ENCODE assay signal across 34 cellular contexts in genomic region chr2:105272176-105272575, GRCh38. TPM values are rescaled to one million over a fixed set of nuclear protein-coding genes. Genes with fewer than 3 reads are reported as not detected.
"Had no signal": no experiment of that assay in that cellular context is flagged by ENCODE, and none has a peak within 500 bp of the region (broad histone marks: within the 10 kb centered on the region; RNA-seq: fewer than 3 reads in every experiment).

No MANE protein-coding gene starts in this region.

- H3K4me3 ChIP-seq: ascending aorta, cardiac muscle cell, K562, SK-N-MC had no signal

- H3K9me3 ChIP-seq: ascending aorta had no signal

- H3K4me1 ChIP-seq: ascending aorta had no signal

- H3K4me3 Mint-ChIP-seq: activated CD4-positive, alpha-beta memory T cell treated with anti-CD3 and anti-CD28 coated beads, Interleukin-2, amount 10 ng/mL, durations not matched to agents 7 days and 5 days; activated CD8-positive, alpha-beta memory T cell treated with anti-CD3 and anti-CD28 coated beads, Interleukin-2, amount 10 ng/mL, durations not matched to agents 7 days and 5 days; activated naive CD4-positive, alpha-beta T cell treated with anti-CD3 and anti-CD28 coated beads, Interleukin-2, amount 10 ng/mL, durations not matched to agents 7 days and 5 days; activated naive CD8-positive, alpha-beta T cell; activated naive CD8-positive, alpha-beta T cell treated with anti-CD3 and anti-CD28 coated beads, Interleukin-2, amount 50 U/mL, for 24 hours; central memory CD8-positive, alpha-beta T cell had no signal

- ATAC-seq: activated CD8-positive, alpha-beta memory T cell treated with anti-CD3 and anti-CD28 coated beads, Interleukin-2, amount 10 ng/mL, durations not matched to agents 7 days and 5 days; activated naive CD8-positive, alpha-beta T cell treated with anti-CD3 and anti-CD28 coated beads, Interleukin-2, amount 50 U/mL, for 24 hours; K562 had no signal

- H3K27me3 ChIP-seq: ascending aorta, cardiac muscle cell had no signal

- H3K27ac ChIP-seq: ascending aorta, cardiac muscle cell, SK-N-MC, WERI-Rb-1 had no signal

- H3K9me3 Mint-ChIP-seq: activated CD4-positive, alpha-beta memory T cell treated with anti-CD3 and anti-CD28 coated beads, Interleukin-2, amount 10 ng/mL, durations not matched to agents 7 days and 5 days; activated naive CD4-positive, alpha-beta T cell treated with anti-CD3 and anti-CD28 coated beads, Interleukin-2, amount 10 ng/mL, durations not matched to agents 7 days and 5 days; activated naive CD8-positive, alpha-beta T cell treated with anti-CD3 and anti-CD28 coated beads, Interleukin-2, amount 50 U/mL, for 24 hours; central memory CD8-positive, alpha-beta T cell had no signal

- H3K27me3 Mint-ChIP-seq: activated CD4-positive, alpha-beta memory T cell treated with anti-CD3 and anti-CD28 coated beads, Interleukin-2, amount 10 ng/mL, durations not matched to agents 7 days and 5 days; activated CD8-positive, alpha-beta memory T cell treated with anti-CD3 and anti-CD28 coated beads, Interleukin-2, amount 10 ng/mL, durations not matched to agents 7 days and 5 days; activated naive CD4-positive, alpha-beta T cell treated with anti-CD3 and anti-CD28 coated beads, Interleukin-2, amount 10 ng/mL, durations not matched to agents 7 days and 5 days; activated naive CD8-positive, alpha-beta T cell; activated naive CD8-positive, alpha-beta T cell treated with anti-CD3 and anti-CD28 coated beads, Interleukin-2, amount 50 U/mL, for 24 hours; central memory CD8-positive, alpha-beta T cell had no signal

- H3K4me1 Mint-ChIP-seq: activated CD4-positive, alpha-beta memory T cell treated with anti-CD3 and anti-CD28 coated beads, Interleukin-2, amount 10 ng/mL, durations not matched to agents 7 days and 5 days; activated CD8-positive, alpha-beta memory T cell treated with anti-CD3 and anti-CD28 coated beads, Interleukin-2, amount 10 ng/mL, durations not matched to agents 7 days and 5 days; activated naive CD4-positive, alpha-beta T cell treated with anti-CD3 and anti-CD28 coated beads, Interleukin-2, amount 10 ng/mL, durations not matched to agents 7 days and 5 days; activated naive CD8-positive, alpha-beta T cell treated with anti-CD3 and anti-CD28 coated beads, Interleukin-2, amount 50 U/mL, for 24 hours; central memory CD8-positive, alpha-beta T cell had no signal

- DNase-seq: activated CD4-positive, alpha-beta memory T cell treated with anti-CD3 and anti-CD28 coated beads, Interleukin-2, amount 10 ng/mL, durations not matched to agents 7 days and 5 days; activated CD4-positive, alpha-beta T cell treated with anti-CD3 and anti-CD28 coated beads for 1 hour; activated CD4-positive, alpha-beta T cell treated with anti-CD3 and anti-CD28 coated beads for 48 hours; activated CD4-positive, CD25-positive, alpha-beta regulatory T cell; activated CD8-positive, alpha-beta memory T cell treated with anti-CD3 and anti-CD28 coated beads for 24 hours; activated CD8-positive, alpha-beta memory T cell treated with anti-CD3 and anti-CD28 coated beads, Interleukin-2, amount 10 ng/mL, durations not matched to agents 7 days and 5 days; activated CD8-positive, alpha-beta memory T cell treated with anti-CD3 and anti-CD28 coated beads, Interleukin-2, amount 50 U/mL, for 48 hours; activated effector memory CD4-positive, alpha-beta T cell treated with Interleukin-2 at 50 U/mL for 16 hours; activated naive CD4-positive, alpha-beta T cell treated with anti-CD3 and anti-CD28 coated beads, Interleukin-2, amount 10 ng/mL, durations not matched to agents 7 days and 5 days; activated naive CD8-positive, alpha-beta T cell treated with anti-CD3 and anti-CD28 coated beads, Interleukin-2, amount 50 U/mL, for 24 hours; activated T-cell treated with anti-CD3 and anti-CD28 coated beads, Interleukin-2, amount 50 U/mL, for 48 hours; amniotic stem cell; NCI-H1048; NCI-H1105 treated with DMSO at 0.1 percent for 48 hours; NCI-H1436; NCI-H1694; NCI-H1930; NCI-H345; NCI-H524 treated with DMSO at 0.1 percent for 48 hours; NK-92 treated with Interleukin-12 subunit alpha and Interleukin-12 subunit beta, amount 100 ng/mL, for 24 hours; Right ventricle myocardium superior; T1000; WERI-Rb-1 had no signal

- H3K27ac Mint-ChIP-seq: activated CD4-positive, alpha-beta memory T cell treated with anti-CD3 and anti-CD28 coated beads, Interleukin-2, amount 10 ng/mL, durations not matched to agents 7 days and 5 days; activated CD8-positive, alpha-beta memory T cell treated with anti-CD3 and anti-CD28 coated beads, Interleukin-2, amount 10 ng/mL, durations not matched to agents 7 days and 5 days; activated naive CD4-positive, alpha-beta T cell treated with anti-CD3 and anti-CD28 coated beads, Interleukin-2, amount 10 ng/mL, durations not matched to agents 7 days and 5 days; activated naive CD8-positive, alpha-beta T cell; activated naive CD8-positive, alpha-beta T cell treated with anti-CD3 and anti-CD28 coated beads, Interleukin-2, amount 50 U/mL, for 24 hours had no signal

RNA-seq across cellular contexts. Expression of gene GPR45, which starts 30.6 kb away (rescaled TPM):
- total RNA-seq: activated CD4-positive, alpha-beta memory T cell treated with anti-CD3 and anti-CD28 coated beads, Interleukin-2, amount 10 ng/mL, durations not matched to agents 7 days and 5 days; activated CD8-positive, alpha-beta memory T cell treated with anti-CD3 and anti-CD28 coated beads, Interleukin-2, amount 10 ng/mL, durations not matched to agents 7 days and 5 days; ascending aorta; cardiac muscle cell; K562; MCF 10A; NCI-H460; OCI-LY7; Right ventricle myocardium superior; T-helper 1 cell treated with Interleukin-12 subunit alpha and Interleukin-12 subunit beta and Interleukin-4 antibody, amounts not matched to agents 30 ng/mL and 1 ng/mL, for 36 hours; T-helper 2 cell treated with Interferon-gamma antibody and Interleukin-4, amounts not matched to agents 100 ng/mL and 5 ng/mL, for 36 hours had no signal
- polyA plus RNA-seq: cardiac muscle cell, K562 had no signal
